1 cellular context compared by ENCODE assay signal in the genomic region with DNA sequence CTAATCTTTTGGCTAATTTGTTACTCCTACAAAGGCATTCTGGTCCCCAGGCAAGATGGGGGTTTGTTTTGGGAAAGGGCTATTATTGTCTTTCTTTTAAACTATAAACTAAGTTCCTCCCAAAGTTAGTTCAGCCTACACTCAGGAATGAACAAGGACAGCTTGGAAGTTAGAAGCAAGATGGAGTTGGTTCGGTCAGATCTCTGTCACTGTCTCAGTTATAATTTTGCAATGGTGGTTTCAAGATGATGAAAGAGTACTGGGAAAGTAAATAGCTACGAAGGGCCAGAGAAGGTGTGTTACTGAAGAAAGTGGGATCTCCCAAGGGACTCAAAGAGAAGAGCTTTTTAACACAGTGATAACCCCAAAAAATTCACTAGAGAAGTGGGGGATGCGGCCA.
TF ChIP-seq lines count a peak whose summit lies in the region.

No MANE protein-coding gene starts in this region.

TF ChIP-seq in GM23338, 12 proteins besides CTCF, POLR2A, EP300 and RAD21 (continued from another document):
- TF ChIP-seq ZNF462 (CRISPR knock-in tag; IDR thresholded peaks at IDR 0.05): no peak
- no peak for TF ChIP-seq STAT1 (IDR thresholded peaks at IDR 0.05; ENCODE audit: unreplicated experiment)
- TF ChIP-seq REST (IDR thresholded peaks at IDR 0.05; ENCODE audit: unreplicated experiment): no peak
- no peak for TF ChIP-seq EZH2 (IDR thresholded peaks at IDR 0.05; ENCODE audit: low read depth, unreplicated experiment)
- TF ChIP-seq CREB1 (CRISPR knock-in tag; IDR thresholded peaks at IDR 0.05; ENCODE audit: low read depth): no peak
TF ChIP-seq in GM23338: peak in this region for 0.
